ENCODE assay signal across 27 cellular contexts in the genomic region with DNA sequence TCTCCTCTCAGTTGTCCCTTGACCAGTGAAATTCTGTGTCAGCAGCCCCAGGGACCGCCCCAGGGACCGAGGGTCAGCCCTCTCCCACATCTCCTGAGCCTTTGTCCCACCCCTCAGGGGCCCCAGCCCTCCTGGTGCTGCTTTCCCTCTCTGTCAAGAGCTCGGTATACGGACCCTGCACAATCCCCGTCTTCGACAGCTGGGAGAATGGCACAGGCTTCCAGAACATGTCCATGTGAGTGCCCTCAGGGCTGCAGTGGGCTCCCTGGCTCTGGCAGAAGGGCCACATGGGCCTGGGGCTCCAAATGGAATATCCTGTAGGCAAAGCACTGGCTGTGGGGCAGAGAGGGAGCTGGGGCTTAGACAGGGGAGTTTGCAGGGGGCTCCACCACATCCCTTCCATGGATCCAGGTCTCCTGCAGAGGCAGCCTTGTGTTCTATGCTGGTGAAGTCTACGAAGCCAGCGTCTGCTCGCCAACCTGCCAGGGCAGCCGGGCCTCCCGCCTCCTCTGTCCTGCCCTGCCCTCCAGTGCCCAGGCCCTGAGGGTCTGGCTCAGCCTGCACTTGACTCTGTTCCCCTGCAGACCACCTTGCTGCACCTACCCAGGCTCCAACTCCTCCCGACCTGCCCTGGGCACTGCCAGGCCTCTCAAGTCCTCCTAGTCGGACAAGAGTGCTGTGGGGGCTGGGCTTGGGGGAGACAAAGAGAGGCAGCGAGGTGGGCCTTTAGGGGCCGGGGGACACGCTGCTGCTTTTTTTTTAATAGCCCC. TPM values are rescaled to one million over a fixed set of nuclear protein-coding genes. Genes with fewer than 3 reads are reported as not detected.
DNase-seq lines count a peak whose midpoint lies in the region; ATAC-seq lines count a peak whose summit lies in the region.
"Had no signal": no experiment of that assay in that cellular context is flagged by ENCODE, and none has a peak within 500 bp of the region (broad histone marks: within the 10 kb centered on the region; RNA-seq: fewer than 3 reads in every experiment).

No MANE protein-coding gene starts in this region.

- H3K36me3 Mint-ChIP-seq in activated T-helper 17 cell treated with anti-CD3 and anti-CD28 coated beads, Interleukin-2, amount 50 U/mL, for 72 hours (ENCODE audit: low read depth), result peaks cover 64% of the 10 kb centered on the region
- H3K36me3 Mint-ChIP-seq in natural killer cell treated with Interleukin-12 subunit alpha and Interleukin-12 subunit beta and Interleukin-15 and Interleukin-18, amount 100 ng/mL, for 72 hours, result peaks cover 27% of the 10 kb centered on the region
- peaks cover 73% of the 10 kb centered on the region for H3K36me3 Mint-ChIP-seq in stimulated activated memory B cell treated with anti-CD40 and anti-IgM and Interleukin-4, amounts not matched to agents 10 μg/mL and 1 μg/mL and 100 μg/mL, for 72 hours

- peak overlapping the region; percentile 46 for H3K27ac Mint-ChIP-seq in activated T-helper 17 cell treated with anti-CD3 and anti-CD28 coated beads, Interleukin-2, amount 50 U/mL, for 72 hours
- H3K27ac Mint-ChIP-seq in natural killer cell treated with Interleukin-12 subunit alpha and Interleukin-12 subunit beta and Interleukin-15 and Interleukin-18, amount 100 ng/mL, for 72 hours, result peak overlapping the region; percentile 75 to 86
- peak overlapping the region; percentile 11 for H3K27ac Mint-ChIP-seq in stimulated activated memory B cell treated with anti-CD40 and anti-IgM and Interleukin-4, amounts not matched to agents 10 μg/mL and 1 μg/mL and 100 μg/mL, for 72 hours
- H3K27ac Mint-ChIP-seq: CD14-positive monocyte had no signal

- peak; percentile 45 for DNase-seq in activated CD8-positive, alpha-beta memory T cell treated with anti-CD3 and anti-CD28 coated beads for 24 hours
- DNase-seq in activated CD8-positive, alpha-beta memory T cell treated with anti-CD3 and anti-CD28 coated beads, Interleukin-2, amount 50 U/mL, for 4 hours, result no peak
- DNase-seq in natural killer cell treated with Interleukin-12 subunit alpha and Interleukin-12 subunit beta and Interleukin-15 and Interleukin-18, amount 100 ng/mL, for 72 hours (ENCODE audit: low spot score), result no peak
- DNase-seq in NCI-H524 (lab: John Stamatoyannopoulos, UW) (no peak), cerebellar nuclear complex (lab: John Stamatoyannopoulos, UW) (no peak)
- DNase-seq: BE2C; CD8-positive, alpha-beta memory T cell; DMS 273 treated with DMSO at 0.1 percent for 48 hours; DMS79; EL; GDM1; HCEC 1CT; Kasumi-1; NCI-H1092 treated with DMSO at 0.1 percent for 48 hours; NCI-H1436; NCI-H187 treated with DMSO at 0.1 percent for 48 hours; NCI-H2171 treated with DMSO at 0.1 percent for 48 hours; NCI-H345; NCI-H510A treated with DMSO at 0.1 percent for 48 hours; NCI-H748 treated with DMSO at 0.1 percent for 48 hours; SJCRH30 had no signal

- H3K27me3 Mint-ChIP-seq in activated T-helper 17 cell treated with anti-CD3 and anti-CD28 coated beads, Interleukin-2, amount 50 U/mL, for 72 hours, result no peaks in the 10 kb centered on the region
- no peaks in the 10 kb centered on the region for H3K27me3 Mint-ChIP-seq in natural killer cell treated with Interleukin-12 subunit alpha and Interleukin-12 subunit beta and Interleukin-15 and Interleukin-18, amount 100 ng/mL, for 72 hours
- no peaks in the 10 kb centered on the region for H3K27me3 Mint-ChIP-seq in stimulated activated memory B cell treated with anti-CD40 and anti-IgM and Interleukin-4, amounts not matched to agents 10 μg/mL and 1 μg/mL and 100 μg/mL, for 72 hours
- H3K27me3 Mint-ChIP-seq: CD8-positive, alpha-beta memory T cell had no signal

- H3K4me1 Mint-ChIP-seq in activated T-helper 17 cell treated with anti-CD3 and anti-CD28 coated beads, Interleukin-2, amount 50 U/mL, for 72 hours, result peaks cover 23% of the 10 kb centered on the region
- peaks cover 39 to 56% of the 10 kb centered on the region in 2 donors for H3K4me1 Mint-ChIP-seq in natural killer cell treated with Interleukin-12 subunit alpha and Interleukin-12 subunit beta and Interleukin-15 and Interleukin-18, amount 100 ng/mL, for 72 hours (ENCODE audit: low read depth in 2 of 2)
- peaks cover 15% of the 10 kb centered on the region for H3K4me1 Mint-ChIP-seq in stimulated activated memory B cell treated with anti-CD40 and anti-IgM and Interleukin-4, amounts not matched to agents 10 μg/mL and 1 μg/mL and 100 μg/mL, for 72 hours
- H3K4me1 Mint-ChIP-seq: CD8-positive, alpha-beta memory T cell had no signal

- no peak overlapping the region for H3K4me3 Mint-ChIP-seq in activated T-helper 17 cell treated with anti-CD3 and anti-CD28 coated beads, Interleukin-2, amount 50 U/mL, for 72 hours
- no peak overlapping the region for H3K4me3 Mint-ChIP-seq in natural killer cell treated with Interleukin-12 subunit alpha and Interleukin-12 subunit beta and Interleukin-15 and Interleukin-18, amount 100 ng/mL, for 72 hours
- H3K4me3 Mint-ChIP-seq in stimulated activated memory B cell treated with anti-CD40 and anti-IgM and Interleukin-4, amounts not matched to agents 10 μg/mL and 1 μg/mL and 100 μg/mL, for 72 hours, result no peak overlapping the region
- H3K4me3 Mint-ChIP-seq: CD8-positive, alpha-beta memory T cell had no signal

- H3K9me3 Mint-ChIP-seq in activated T-helper 17 cell treated with anti-CD3 and anti-CD28 coated beads, Interleukin-2, amount 50 U/mL, for 72 hours, result peaks cover 7% of the 10 kb centered on the region
- peaks cover 11% of the 10 kb centered on the region for H3K9me3 Mint-ChIP-seq in natural killer cell treated with Interleukin-12 subunit alpha and Interleukin-12 subunit beta and Interleukin-15 and Interleukin-18, amount 100 ng/mL, for 72 hours
- peaks cover 18% of the 10 kb centered on the region for H3K9me3 Mint-ChIP-seq in stimulated activated memory B cell treated with anti-CD40 and anti-IgM and Interleukin-4, amounts not matched to agents 10 μg/mL and 1 μg/mL and 100 μg/mL, for 72 hours
- H3K9me3 Mint-ChIP-seq: CD8-positive, alpha-beta memory T cell had no signal

- ATAC-seq in activated T-helper 17 cell treated with anti-CD3 and anti-CD28 coated beads, Interleukin-2, amount 50 U/mL, for 72 hours (replicated peaks), result no peak
- no peak for ATAC-seq in natural killer cell treated with Interleukin-12 subunit alpha and Interleukin-12 subunit beta and Interleukin-15 and Interleukin-18, amount 100 ng/mL, for 72 hours
- no peak for ATAC-seq in stimulated activated memory B cell treated with anti-CD40 and anti-IgM and Interleukin-4, amounts not matched to agents 10 μg/mL and 1 μg/mL and 100 μg/mL, for 72 hours
- no peak for ATAC-seq in GM21737 (IDR thresholded peaks at IDR 0.05; ENCODE audit: unreplicated experiment)
- ATAC-seq: K562, Right ventricle myocardium inferior had no signal

RNA-seq across cellular contexts. Expression of a gene that starts 28.0 kb away (rescaled TPM):
- 10 to 100 TPM; 13.7 to 36.9 TPM for total RNA-seq in activated T-helper 17 cell treated with anti-CD3 and anti-CD28 coated beads, Interleukin-2, amount 50 U/mL, for 72 hours
- 10 to 100 TPM; 86.8 to 95.0 TPM for total RNA-seq in natural killer cell treated with Interleukin-12 subunit alpha and Interleukin-12 subunit beta and Interleukin-15 and Interleukin-18, amount 100 ng/mL, for 72 hours
- total RNA-seq: SJCRH30 had no signal

RNA-seq across cellular contexts. Expression of a gene that starts 34.1 kb away (rescaled TPM):
- 10 to 100 TPM; 16.7 to 21.2 TPM for total RNA-seq in activated T-helper 17 cell treated with anti-CD3 and anti-CD28 coated beads, Interleukin-2, amount 50 U/mL, for 72 hours
- 10 to 100 TPM; 13.9 to 21.5 TPM for total RNA-seq in natural killer cell treated with Interleukin-12 subunit alpha and Interleukin-12 subunit beta and Interleukin-15 and Interleukin-18, amount 100 ng/mL, for 72 hours

RNA-seq across cellular contexts. Expression of a gene that starts 57.9 kb away (rescaled TPM):
- 10 to 100 TPM; 10.7 to 34.3 TPM for total RNA-seq in activated T-helper 17 cell treated with anti-CD3 and anti-CD28 coated beads, Interleukin-2, amount 50 U/mL, for 72 hours
- 10 to 100 TPM in 1 of 2 donors, 1 to 10 TPM in 1; 4.8 to 13.7 TPM for total RNA-seq in natural killer cell treated with Interleukin-12 subunit alpha and Interleukin-12 subunit beta and Interleukin-15 and Interleukin-18, amount 100 ng/mL, for 72 hours

Comparison
In these comparisons a context has a peak if more than half of its experiments do, and no peak if none do; other contexts are left out.
1. H3K27ac Mint-ChIP-seq: peak in every context shown above with its lines; median percentile 80 in natural killer cell treated with Interleukin-12 subunit alpha and Interleukin-12 subunit beta and Interleukin-15 and Interleukin-18, amount 100 ng/mL, for 72 hours; 46 in activated T-helper 17 cell treated with anti-CD3 and anti-CD28 coated beads, Interleukin-2, amount 50 U/mL, for 72 hours; 11 in stimulated activated memory B cell treated with anti-CD40 and anti-IgM and Interleukin-4, amounts not matched to agents 10 μg/mL and 1 μg/mL and 100 μg/mL, for 72 hours.